Comparison of ENCODE assay signal across 22 cellular contexts in the genomic region with DNA sequence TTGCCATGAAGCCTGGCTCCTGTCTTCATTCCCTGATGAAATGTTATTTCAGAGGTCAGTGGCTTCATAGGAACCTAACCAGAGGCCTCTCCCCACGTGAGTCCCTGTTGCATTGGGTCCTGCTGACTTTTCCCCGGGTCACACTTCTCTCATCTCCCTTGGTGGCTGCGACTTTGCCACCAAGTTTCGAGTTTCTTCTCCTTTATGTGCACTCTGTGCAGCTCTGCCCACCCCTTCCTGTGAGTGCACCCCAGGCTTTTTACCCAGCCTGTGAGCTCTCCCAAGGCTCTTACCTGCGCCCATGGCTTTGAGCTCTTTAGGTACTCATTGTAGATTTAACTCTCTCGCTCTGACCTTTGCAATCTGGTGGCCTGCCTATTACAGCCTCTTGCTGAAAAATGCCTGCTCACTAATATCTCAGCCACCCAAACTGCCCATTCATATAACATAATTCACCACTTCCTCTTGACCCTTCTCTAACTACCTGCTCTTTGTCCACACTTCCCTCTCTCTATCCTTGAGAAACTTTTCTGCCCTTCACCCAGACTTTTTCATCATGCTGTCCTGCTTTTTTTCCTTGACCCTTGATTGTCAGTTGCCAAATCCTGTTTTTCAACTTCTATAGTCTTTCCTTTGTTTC.
DNase-seq lines count a peak whose midpoint lies in the region; ATAC-seq and TF ChIP-seq lines count a peak whose summit lies in the region.
"Had no signal": no experiment of that assay in that cellular context is flagged by ENCODE, and none has a peak within 500 bp of the region (broad histone marks: within the 10 kb centered on the region; RNA-seq: fewer than 3 reads in every experiment).

No MANE protein-coding gene starts in this region.

- no peaks in the 10 kb centered on the region for H3K9me3 Mint-ChIP-seq in activated CD4-positive, alpha-beta T cell treated with anti-CD3 and anti-CD28 coated beads for 36 hours (ENCODE audit: low read depth)
- no peaks in the 10 kb centered on the region for H3K9me3 Mint-ChIP-seq in activated CD4-positive, alpha-beta T cell treated with anti-CD3 and anti-CD28 coated beads, Interleukin-2, amount 10 ng/mL, durations not matched to agents 24 days and 14 days
- H3K9me3 Mint-ChIP-seq: effector memory CD8-positive, alpha-beta T cell; naive B cell had no signal

- intact Hi-C loops in activated CD4-positive, alpha-beta T cell treated with anti-CD3 and anti-CD28 coated beads for 36 hours (cut with DNase I, micrococcal nuclease): no loop called here
- intact Hi-C loops in activated CD4-positive, alpha-beta T cell treated with anti-CD3 and anti-CD28 coated beads, Interleukin-2, amount 10 ng/mL, durations not matched to agents 24 days and 14 days (cut with micrococcal nuclease): no loop called here
- intact Hi-C loops in lower lobe of right lung (cut with DNase I): no loop called here

- peak; percentile 50 for ATAC-seq in activated CD4-positive, alpha-beta T cell treated with anti-CD3 and anti-CD28 coated beads for 36 hours
- ATAC-seq in GM18907 (IDR thresholded peaks at IDR 0.05; ENCODE audit: unreplicated experiment) (peak; percentile 60), lower lobe of right lung (peak; percentile 59 to 60), HG03108 (IDR thresholded peaks at IDR 0.05; ENCODE audit: unreplicated experiment) (no peak), HG02763 (IDR thresholded peaks at IDR 0.05; ENCODE audit: unreplicated experiment) (no peak)
- ATAC-seq: activated CD4-positive, CD25-positive, alpha-beta regulatory T cell treated with anti-CD3 and anti-CD28 coated beads, Interleukin-2, amount 50 U/mL, for 24 hours; effector memory CD8-positive, alpha-beta T cell had no signal

- no peaks in the 10 kb centered on the region for H3K27me3 ChIP-seq in lower lobe of right lung (ENCODE audit: low read depth)
- H3K27me3 ChIP-seq: adrenal gland, cardiac muscle cell, heart right ventricle had no signal

- peaks cover 31% of the 10 kb centered on the region for H3K27me3 Mint-ChIP-seq in activated CD4-positive, alpha-beta T cell treated with anti-CD3 and anti-CD28 coated beads for 36 hours
- H3K27me3 Mint-ChIP-seq in activated CD4-positive, alpha-beta T cell treated with anti-CD3 and anti-CD28 coated beads, Interleukin-2, amount 10 ng/mL, durations not matched to agents 24 days and 14 days: peaks cover 51% of the 10 kb centered on the region

- H3K4me1 ChIP-seq in lower lobe of right lung: peaks cover 19% of the 10 kb centered on the region
- H3K4me1 ChIP-seq: adrenal gland had no signal

- H3K4me3 Mint-ChIP-seq in activated CD4-positive, alpha-beta T cell treated with anti-CD3 and anti-CD28 coated beads for 36 hours: no peak overlapping the region
- H3K4me3 Mint-ChIP-seq in activated CD4-positive, alpha-beta T cell treated with anti-CD3 and anti-CD28 coated beads, Interleukin-2, amount 10 ng/mL, durations not matched to agents 24 days and 14 days: no peak overlapping the region
- H3K4me3 Mint-ChIP-seq: effector memory CD8-positive, alpha-beta T cell; naive B cell had no signal

- H3K27ac ChIP-seq in lower lobe of right lung: peak overlapping the region; percentile 28
- H3K27ac ChIP-seq: adrenal gland, cardiac muscle cell had no signal

- POLR2A ChIA-PET in activated CD4-positive, alpha-beta T cell treated with anti-CD3 and anti-CD28 coated beads for 36 hours (lab: Charles Lee): no interaction called here

- no peak for TF ChIP-seq CTCF in lower lobe of right lung (IDR thresholded peaks at IDR 0.05)

- CTCF ChIA-PET in activated CD4-positive, alpha-beta T cell treated with anti-CD3 and anti-CD28 coated beads for 36 hours (lab: Charles Lee): no interaction called here

- peaks cover 2% of the 10 kb centered on the region for H3K36me3 ChIP-seq in lower lobe of right lung
- H3K36me3 ChIP-seq: adrenal gland, cardiac muscle cell had no signal

- H3K4me3 ChIP-seq in lower lobe of right lung: no peak overlapping the region
- H3K4me3 ChIP-seq: adrenal gland; BLaER1 treated with 17β-estradiol and CSF1 and Interleukin-3, amounts not matched to agents 10 nM and 100 nM; cardiac muscle cell; heart right ventricle; smooth muscle cell had no signal

- peaks cover 21% of the 10 kb centered on the region for H3K4me1 Mint-ChIP-seq in activated CD4-positive, alpha-beta T cell treated with anti-CD3 and anti-CD28 coated beads for 36 hours
- H3K4me1 Mint-ChIP-seq in activated CD4-positive, alpha-beta T cell treated with anti-CD3 and anti-CD28 coated beads, Interleukin-2, amount 10 ng/mL, durations not matched to agents 24 days and 14 days: peaks cover 20% of the 10 kb centered on the region
- H3K4me1 Mint-ChIP-seq: naive B cell had no signal

- no peak overlapping the region for H3K27ac Mint-ChIP-seq in activated CD4-positive, alpha-beta T cell treated with anti-CD3 and anti-CD28 coated beads for 36 hours
- no peak overlapping the region for H3K27ac Mint-ChIP-seq in activated CD4-positive, alpha-beta T cell treated with anti-CD3 and anti-CD28 coated beads, Interleukin-2, amount 10 ng/mL, durations not matched to agents 24 days and 14 days
- H3K27ac Mint-ChIP-seq: effector memory CD8-positive, alpha-beta T cell had no signal

- no peaks in the 10 kb centered on the region for H3K36me3 Mint-ChIP-seq in activated CD4-positive, alpha-beta T cell treated with anti-CD3 and anti-CD28 coated beads for 36 hours (ENCODE audit: low read depth)
- H3K36me3 Mint-ChIP-seq in activated CD4-positive, alpha-beta T cell treated with anti-CD3 and anti-CD28 coated beads, Interleukin-2, amount 10 ng/mL, durations not matched to agents 24 days and 14 days (ENCODE audit: low read depth): no peaks in the 10 kb centered on the region
- H3K36me3 Mint-ChIP-seq: naive B cell had no signal

- no peaks in the 10 kb centered on the region for H3K9me3 ChIP-seq in lower lobe of right lung
- H3K9me3 ChIP-seq: adrenal gland; BLaER1 treated with 17β-estradiol and CSF1 and Interleukin-3, amounts not matched to agents 10 nM and 100 nM; heart right ventricle had no signal

- peak; percentile 34 for DNase-seq in activated CD4-positive, alpha-beta T cell treated with anti-CD3 and anti-CD28 coated beads for 36 hours
- DNase-seq in activated CD4-positive, alpha-beta T cell treated with anti-CD3 and anti-CD28 coated beads, Interleukin-2, amount 10 ng/mL, durations not matched to agents 24 days and 14 days: no peak
- DNase-seq in SKM-1 treated with dmso at 0.1 percent for 144 hours (lab: John Stamatoyannopoulos, UW; ENCODE audit: unreplicated experiment): peak; percentile 53
- DNase-seq in lower lobe of right lung: peak; percentile 59
- DNase-seq in COLO668 (lab: John Stamatoyannopoulos, UW; ENCODE audit: unreplicated experiment): no peak
- DNase-seq: adrenal gland; DMS153; effector memory CD8-positive, alpha-beta T cell; heart right ventricle; islet precursor cell; naive B cell; NCI-H1694 treated with DMSO at 0.1 percent for 48 hours; NCI-H446; NK-92 treated with Interleukin-12 subunit alpha and Interleukin-12 subunit beta, amount 100 ng/mL, for 24 hours; stimulated activated naive CD4-positive, alpha-beta T cell had no signal

Comparison
In these comparisons a context has a peak if more than half of its experiments do, and no peak if none do; other contexts are left out.
1. DNase-seq: peak in activated CD4-positive, alpha-beta T cell treated with anti-CD3 and anti-CD28 coated beads for 36 hours (single experiment), SKM-1 treated with dmso at 0.1 percent for 144 hours (single experiment) and lower lobe of right lung (single experiment); none in activated CD4-positive, alpha-beta T cell treated with anti-CD3 and anti-CD28 coated beads, Interleukin-2, amount 10 ng/mL, durations not matched to agents 24 days and 14 days (single experiment) and COLO668 (single experiment).
2. ATAC-seq: peak in activated CD4-positive, alpha-beta T cell treated with anti-CD3 and anti-CD28 coated beads for 36 hours (single experiment), GM18907 (single experiment) and lower lobe of right lung (2 of 2); none in HG03108 (single experiment) and HG02763 (single experiment).